22 cellular contexts compared by ENCODE assay signal in the genomic region with DNA sequence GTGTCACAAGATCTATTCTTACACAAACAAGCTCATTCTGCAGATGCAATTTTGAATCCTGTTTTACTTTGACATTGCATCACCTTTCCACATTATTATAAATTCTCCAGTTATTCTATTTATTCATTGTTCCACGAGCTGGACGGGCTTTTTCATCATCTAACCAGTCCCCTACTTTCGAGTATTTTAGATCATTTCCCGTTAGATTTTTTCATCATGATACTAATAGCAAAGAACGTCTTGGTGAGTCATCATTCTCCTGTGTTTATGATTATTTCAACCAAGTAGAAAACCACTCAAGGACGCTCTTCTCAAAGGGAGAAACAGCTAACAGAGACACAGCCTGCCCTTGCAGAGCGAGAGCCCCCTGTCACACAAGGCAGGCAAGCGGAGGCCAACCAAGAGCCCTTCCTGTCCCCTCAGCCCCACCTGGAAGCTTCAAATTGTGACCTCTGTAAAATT. TPM values are rescaled to one million over a fixed set of nuclear protein-coding genes. Genes with fewer than 3 reads are reported as not detected.
DNase-seq lines count a peak whose midpoint lies in the region; ATAC-seq and TF ChIP-seq lines count a peak whose summit lies in the region.
"Had no signal": no experiment of that assay in that cellular context is flagged by ENCODE, and none has a peak within 500 bp of the region (broad histone marks: within the 10 kb centered on the region; RNA-seq: fewer than 3 reads in every experiment).

No MANE protein-coding gene starts in this region.

- no peak for TF ChIP-seq POLR2A in gastrocnemius medialis (IDR thresholded peaks at IDR 0.05)

- no peak overlapping the region for H3K4me3 ChIP-seq in muscle layer of duodenum (ENCODE audit: low read depth in 1 of 2, low read length in 2 of 2)
- no peak overlapping the region for H3K4me3 ChIP-seq in gastrocnemius medialis
- H3K4me3 ChIP-seq: neural progenitor cell, suprapubic skin had no signal

- H3K27ac ChIP-seq in cingulate gyrus (ENCODE audit: low read depth, low read length) (peak overlapping the region; percentile 76), muscle layer of duodenum (ENCODE audit: low read length) (peak overlapping the region; percentile 3), gastrocnemius medialis (no peak overlapping the region)
- H3K27ac ChIP-seq: foreskin keratinocyte, neural progenitor cell, suprapubic skin had no signal

- H3K9me3 ChIP-seq in muscle layer of duodenum (ENCODE audit: control insufficient read depth in 1 of 2, low read length in 2 of 2): no peaks in the 10 kb centered on the region
- H3K9me3 ChIP-seq in gastrocnemius medialis: no peaks in the 10 kb centered on the region
- H3K9me3 ChIP-seq: suprapubic skin had no signal

- peak; percentile 78 for ATAC-seq in SK-N-SH treated with all-trans-retinoic acid at 6 μM for 48 hours
- no peak for ATAC-seq in gastrocnemius medialis
- ATAC-seq: foreskin keratinocyte, left cardiac atrium had no signal

- in situ Hi-C loops in gastrocnemius medialis (cut with MboI; ENCODE audit: low sequenced_read_pairs in 4 of 4): loop anchor here in 1 of 4 donors (25.0 kb wide), 1 partner anchor 162 kb away; a partner anchor contains a TSS

- H3K36me3 ChIP-seq in muscle layer of duodenum (ENCODE audit: control insufficient read depth in 1 of 2, insufficient read depth in 2 of 2, low read length in 2 of 2) (peaks cover 24 to 67% of the 10 kb centered on the region in 2 donors), gastrocnemius medialis (peaks cover 0 to 64% of the 10 kb centered on the region in 2 donors)

- H3K27me3 ChIP-seq in muscle layer of duodenum (ENCODE audit: low read depth, low read length) (no peaks in the 10 kb centered on the region), gastrocnemius medialis (no peaks in the 10 kb centered on the region)
- H3K27me3 ChIP-seq: foreskin keratinocyte, neural progenitor cell, suprapubic skin had no signal

- DNase-seq in ELR (ENCODE audit: low read depth) (peak; percentile 85), CD1c-positive myeloid dendritic cell (ENCODE audit: extremely low spot score) (no peak), gastrocnemius medialis (no peak), NCI-H2227 treated with DMSO at 0.1 percent for 48 hours (lab: John Stamatoyannopoulos, UW) (no peak)
- DNase-seq in activated CD4-positive, alpha-beta T cell treated with anti-CD3 and anti-CD28 coated beads, Interleukin-2, amount 50 U/mL, for 4 hours: no peak
- DNase-seq: activated naive CD4-positive, alpha-beta T cell treated with anti-CD3 and anti-CD28 coated beads, Interleukin-2, amount 10 ng/mL, durations not matched to agents 7 days and 5 days; effector CD8-positive, alpha-beta T cell; foreskin keratinocyte; GDM1; H9; KG1; left cardiac atrium; NCI-H2029 treated with DMSO at 0.1 percent for 48 hours; NCI-H526; retina; SIG-M5; T1000 had no signal

- intact Hi-C loops in gastrocnemius medialis (cut with DNase I; ENCODE audit: low total_unique reads): no loop called here

- no peaks in the 10 kb centered on the region for H3K4me1 ChIP-seq in muscle layer of duodenum (ENCODE audit: control insufficient read depth in 1 of 2, insufficient read depth in 2 of 2, low read length in 2 of 2)
- no peaks in the 10 kb centered on the region for H3K4me1 ChIP-seq in gastrocnemius medialis
- H3K4me1 ChIP-seq: foreskin keratinocyte, neural progenitor cell had no signal

- TF ChIP-seq CTCF in gastrocnemius medialis (IDR thresholded peaks at IDR 0.05 in 4 of 5, conservative IDR thresholded peaks at IDR 0.05 in 1 of 5): no peak

TF ChIP-seq in SK-N-SH treated with all-trans-retinoic acid at 6 μM for 48 hours, 23 proteins besides CTCF, POLR2A, EP300 and RAD21:
- TF ChIP-seq TOX (CRISPR knock-in tag; IDR thresholded peaks at IDR 0.05; ENCODE audit: borderline replicate concordance) (no peak), TCF4 (CRISPR knock-in tag; IDR thresholded peaks at IDR 0.05; ENCODE audit: borderline replicate concordance) (no peak), ARNTL (CRISPR knock-in tag; IDR thresholded peaks at IDR 0.05; ENCODE audit: borderline replicate concordance, low read depth) (no peak), SNAI2 (CRISPR knock-in tag; IDR thresholded peaks at IDR 0.05) (no peak), ESRRG (CRISPR knock-in tag; IDR thresholded peaks at IDR 0.05) (no peak)

RNA-seq across cellular contexts. Expression of a gene that starts 15.1 kb away (rescaled TPM):
- total RNA-seq in gastrocnemius medialis: 100 to 1,000 TPM in 3 of 4 donors, 10 to 100 TPM in 1; 73.5 to 145 (median 132) TPM

RNA-seq across cellular contexts. Expression of a gene that starts 16.2 kb away (rescaled TPM):
- 10 to 100 TPM; 47.8 to 61.3 (median 53.0) TPM for total RNA-seq in gastrocnemius medialis

RNA-seq across cellular contexts. Expression of a gene that starts 25.9 kb away (rescaled TPM):
- total RNA-seq in gastrocnemius medialis: under 1 TPM in 1 of 4 donors, not detected in 3; 1.00 TPM
- total RNA-seq: H9 had no signal

RNA-seq across cellular contexts. Expression of a gene that starts 28.0 kb away (rescaled TPM):
- total RNA-seq in gastrocnemius medialis: 1 to 10 TPM; 1.8 to 3.8 (median 2.0) TPM

RNA-seq across cellular contexts. Expression of a gene that starts 47.6 kb away (rescaled TPM):
- total RNA-seq in gastrocnemius medialis: 100 to 1,000 TPM in 3 of 4 donors, 10 to 100 TPM in 1; 95.2 to 266 (median 155) TPM

Comparison
In these comparisons a context has a peak if more than half of its experiments do, and no peak if none do; other contexts are left out.
1. H3K27ac ChIP-seq: peak in cingulate gyrus (single experiment) and muscle layer of duodenum (single experiment); none in gastrocnemius medialis (0 of 4).